Comparison of ENCODE assay signal across 8 cellular contexts in the genomic region with DNA sequence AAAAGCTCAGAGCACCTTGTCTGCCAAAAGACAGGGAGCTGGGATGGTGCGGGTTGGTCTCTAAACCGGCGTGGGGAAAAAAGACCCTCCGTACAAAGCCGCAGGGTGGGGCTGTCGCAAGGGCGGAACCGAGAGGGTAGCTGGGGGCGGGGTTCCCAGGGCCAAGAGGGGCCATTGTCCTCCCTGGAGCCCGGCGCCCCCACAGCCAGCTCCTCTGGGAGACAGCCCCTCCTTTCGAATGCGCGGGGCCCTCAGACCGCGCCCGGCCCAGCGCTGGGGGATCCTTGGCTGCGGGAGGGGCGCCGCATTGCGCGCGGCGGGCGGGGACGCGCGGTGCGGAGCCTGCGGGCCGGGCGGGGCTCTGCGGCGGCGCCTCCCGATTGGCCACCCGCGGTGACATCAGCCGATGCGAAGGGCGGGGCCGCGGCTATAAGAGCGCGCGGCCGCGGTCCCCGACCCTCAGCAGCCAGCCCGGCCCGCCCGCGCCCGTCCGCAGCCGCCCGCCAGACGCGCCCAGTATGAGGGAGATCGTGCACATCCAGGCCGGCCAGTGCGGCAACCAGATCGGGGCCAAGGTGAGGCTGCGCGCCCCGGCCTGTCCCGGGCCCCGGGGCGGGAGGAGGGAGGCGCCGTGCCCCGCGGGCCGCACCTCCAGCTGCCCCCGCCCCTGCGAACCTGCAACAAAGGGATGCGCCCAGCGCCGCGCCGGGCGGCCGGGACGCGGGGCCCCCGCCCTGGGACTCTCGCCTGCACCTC. TPM values are rescaled to one million over a fixed set of nuclear protein-coding genes. Genes with fewer than 3 reads are reported as not detected.
DNase-seq lines count a peak whose midpoint lies in the region; ATAC-seq and TF ChIP-seq lines count a peak whose summit lies in the region.

TUBB3 (plus strand) TSS at position 459 of the 756 bp plus-strand sequence; CDS start at position 519, 60 bp downstream.

- H3K9me3 Mint-ChIP-seq in T-helper 2 cell treated with Interferon-gamma antibody and Interleukin-4, amounts not matched to agents 5 μg/mL and 100 μg/mL, for 36 hours, result no peaks in the 10 kb centered on the region
- no peaks in the 10 kb centered on the region for H3K9me3 Mint-ChIP-seq in effector memory CD8-positive, alpha-beta T cell

- peak; percentile 79 for TF ChIP-seq POLR2A in right lobe of liver (IDR thresholded peaks at IDR 0.05)

- peak within 1 kb of the TSS; percentile 84 for H3K4me3 ChIP-seq in AG04450 (ENCODE audit: low read depth, low read length)
- peak within 1 kb of the TSS; percentile 43 for H3K4me3 ChIP-seq in GM12864 (ENCODE audit: low read depth, low read length)
- peak within 1 kb of the TSS in 2 of 3 donors; percentile 30 to 40 for H3K4me3 ChIP-seq in right lobe of liver

- intact Hi-C loops in right lobe of liver (cut with DNase I), result no loop called here

- H3K4me3 Mint-ChIP-seq in T-helper 2 cell treated with Interferon-gamma antibody and Interleukin-4, amounts not matched to agents 5 μg/mL and 100 μg/mL, for 36 hours, result peak within 1 kb of the TSS; percentile 79
- peak within 1 kb of the TSS; percentile 55 to 59 for H3K4me3 Mint-ChIP-seq in effector memory CD8-positive, alpha-beta T cell

- CTCF ChIA-PET in AG04450 (lab: Charles Lee), result interaction anchor here (0.6 to 2.2 kb wide), 2 partner anchors 13 to 310 kb away, joined by 6 to 11 read pairs; partner anchors contain the start of gene DPEP1

- TF ChIP-seq CTCF in AG04450 (IDR thresholded peaks at IDR 0.05; ENCODE audit: low read depth, low read length) (peak; percentile 21; the same call in 1 of the 2 replicates), GM12864 (IDR thresholded peaks at IDR 0.05; ENCODE audit: low read depth, low read length, missing control alignments) (no peak), right lobe of liver (IDR thresholded peaks at IDR 0.05) (no peak)

- ATAC-seq in effector memory CD8-positive, alpha-beta T cell (replicated peaks), result no peak
- ATAC-seq in right lobe of liver (peak; percentile 4 to 32 (median 26)), HG03095 (IDR thresholded peaks at IDR 0.05; ENCODE audit: unreplicated experiment) (no peak)

- H3K27me3 ChIP-seq in AG04450 (ENCODE audit: control insufficient read depth, insufficient read depth, low read length) (no peaks in the 10 kb centered on the region), right lobe of liver (peaks cover 0 to 16% of the 10 kb centered on the region in 2 donors)

- no peaks in the 10 kb centered on the region for H3K36me3 ChIP-seq in right lobe of liver

- H3K9me3 ChIP-seq in AG04450 (ENCODE audit: control insufficient read depth, insufficient read depth, low read length), result no peaks in the 10 kb centered on the region; the same call in 1 of the 2 replicates
- H3K9me3 ChIP-seq in right lobe of liver, result no peaks in the 10 kb centered on the region

- peaks cover 0 to 12% (median 0%) of the 10 kb centered on the region in 4 donors for H3K4me1 ChIP-seq in right lobe of liver

- H3K36me3 Mint-ChIP-seq in T-helper 2 cell treated with Interferon-gamma antibody and Interleukin-4, amounts not matched to agents 5 μg/mL and 100 μg/mL, for 36 hours (ENCODE audit: low read depth), result no peaks in the 10 kb centered on the region
- H3K36me3 Mint-ChIP-seq in effector memory CD8-positive, alpha-beta T cell (ENCODE audit: insufficient read depth), result peaks cover 14% of the 10 kb centered on the region

- peaks cover 35% of the 10 kb centered on the region for H3K27me3 Mint-ChIP-seq in T-helper 2 cell treated with Interferon-gamma antibody and Interleukin-4, amounts not matched to agents 5 μg/mL and 100 μg/mL, for 36 hours (ENCODE audit: low read depth)
- H3K27me3 Mint-ChIP-seq in effector memory CD8-positive, alpha-beta T cell, result peaks cover 27 to 69% of the 10 kb centered on the region in 2 donors

- H3K4me1 Mint-ChIP-seq in T-helper 2 cell treated with Interferon-gamma antibody and Interleukin-4, amounts not matched to agents 5 μg/mL and 100 μg/mL, for 36 hours (ENCODE audit: low read depth), result peaks cover 24% of the 10 kb centered on the region
- H3K4me1 Mint-ChIP-seq in effector memory CD8-positive, alpha-beta T cell (ENCODE audit: low read depth in 2 of 2), result peaks cover 23 to 24% of the 10 kb centered on the region in 2 donors

- DNase-seq in AG04450 (ENCODE audit: low read depth, low spot score) (no peak), GM12864 (ENCODE audit: low read depth) (no peak), NCI-H1048 (lab: John Stamatoyannopoulos, UW) (peak; percentile 9), right lobe of liver (peak in 2 of 3 donors; percentile 50 to 75), stromal cell of bone marrow (ENCODE audit: low read depth) (peak; percentile 62)
- peak; percentile 75 for DNase-seq in T-helper 2 cell treated with Interferon-gamma antibody and Interleukin-4, amounts not matched to agents 5 μg/mL and 100 μg/mL, for 36 hours (ENCODE audit: low spot score)
- DNase-seq in effector memory CD8-positive, alpha-beta T cell, result no peak

- peak within 1 kb of the TSS; percentile 45 for H3K27ac Mint-ChIP-seq in T-helper 2 cell treated with Interferon-gamma antibody and Interleukin-4, amounts not matched to agents 5 μg/mL and 100 μg/mL, for 36 hours
- no peak within 1 kb of the TSS for H3K27ac Mint-ChIP-seq in effector memory CD8-positive, alpha-beta T cell

- H3K27ac ChIP-seq in AG04450 (ENCODE audit: low read depth, low read length), result peak within 1 kb of the TSS; percentile 98
- peak within 1 kb of the TSS in 2 of 3 donors; percentile 18 to 75 for H3K27ac ChIP-seq in right lobe of liver

- WGBS in right lobe of liver (ENCODE audit: insufficient coverage, low coverage, low lambda C conversion rate, missing lambda C conversion rate), result 0% methylated on average over 3 of the region's 88 CpGs

- POLR2A ChIA-PET in AG04450 (lab: Yijun Ruan, JAX), result interaction anchor here (0.6 to 4.6 kb wide), 14 partner anchors 10 to 291 kb away, joined by 3 to 59 read pairs (median 4); partner anchors contain the start of genes DEF8 and TCF25

RNA-seq across cellular contexts. Expression of gene TUBB3, which starts in this region (rescaled TPM):
- 129 and 173 TPM in 2 replicates for polyA plus RNA-seq in AG04450 (2011; rRNA removed)
- polyA minus RNA-seq in AG04450 (2011; rRNA and poly(A)+ RNA removed), result 148 and 235 TPM in 2 replicates
- total RNA-seq in right lobe of liver, result under 1 TPM in 4 of 6 experiments, not detected in 2; 0.13 to 0.86 (median 0.36) TPM

Comparison
In these comparisons a context has a peak if more than half of its experiments do, and no peak if none do; other contexts are left out.
1. Peak in DNase-seq, ATAC-seq, H3K4me3 ChIP-seq and H3K27ac ChIP-seq in right lobe of liver; RNA of the gene not detected or under 1 TPM.
2. DNase-seq: peak in NCI-H1048 (single experiment), T-helper 2 cell treated with Interferon-gamma antibody and Interleukin-4, amounts not matched to agents 5 μg/mL and 100 μg/mL, for 36 hours (single experiment) and stromal cell of bone marrow (single experiment); none in AG04450 (single experiment), GM12864 (single experiment) and effector memory CD8-positive, alpha-beta T cell (0 of 3).
3. Peak in every context shown above with its lines, with median percentiles within 50 percentile points of each other: H3K4me3 ChIP-seq.